Comparison of ENCODE assay signal across 22 cellular contexts in the genomic region with DNA sequence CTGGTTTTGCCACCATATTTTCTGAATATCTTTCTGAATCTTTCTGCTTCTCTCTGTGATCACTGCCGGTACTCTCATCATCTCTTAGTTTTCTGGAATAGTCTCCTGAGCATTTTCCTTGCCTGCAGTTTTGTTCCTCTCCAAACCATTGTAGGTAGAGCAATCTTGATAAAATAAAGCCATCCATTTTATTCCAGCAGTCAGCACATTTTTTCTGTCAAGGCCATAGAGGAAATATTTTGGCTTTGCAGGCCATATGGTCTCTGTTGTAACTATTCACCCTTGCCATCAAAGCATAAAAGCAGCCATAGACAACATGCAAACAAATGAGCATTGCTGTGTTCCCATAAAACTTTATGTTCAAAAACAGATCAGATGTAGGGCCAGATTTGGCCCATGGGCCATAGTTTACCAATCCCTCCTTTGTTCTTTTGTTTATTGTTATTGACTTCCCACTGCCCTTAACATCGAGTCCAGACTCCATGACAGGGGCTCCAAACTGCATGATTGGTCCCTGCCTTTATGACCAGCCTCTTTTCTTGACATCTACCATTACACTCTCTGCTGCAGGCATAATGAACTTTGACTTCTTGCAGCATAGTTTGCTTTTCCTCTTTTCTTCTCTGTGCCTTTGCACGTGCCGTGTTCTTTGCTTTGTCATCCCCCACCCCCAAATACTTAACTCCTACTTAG. TPM values are rescaled to one million over a fixed set of nuclear protein-coding genes. Genes with fewer than 3 reads are reported as not detected.
A peak's percentile ranks its signal among the peaks of the same experiment; 100 is the strongest.
DNase-seq lines count a peak whose midpoint lies in the region; ATAC-seq lines count a peak whose summit lies in the region.
"Had no signal": no experiment of that assay in that cellular context is flagged by ENCODE, and none has a peak within 500 bp of the region (broad histone marks: within the 10 kb centered on the region; RNA-seq: fewer than 3 reads in every experiment).

No MANE protein-coding gene starts in this region.

- no peak overlapping the region for H3K27ac ChIP-seq in neuronal stem cell (replicated peaks; ENCODE audit: low read length)
- H3K27ac ChIP-seq: body of pancreas, testis had no signal

- H3K36me3 Mint-ChIP-seq in activated T-helper 17 cell treated with anti-CD3 and anti-CD28 coated beads, Interleukin-2, amount 50 U/mL, for 72 hours (ENCODE audit: low read depth), result peaks cover 91% of the 10 kb centered on the region
- H3K36me3 Mint-ChIP-seq in stimulated activated effector memory CD8-positive, alpha-beta T cell treated with anti-CD3 and anti-CD28 coated beads, Interleukin-12 subunit alpha, Interleukin-12 subunit beta, amount 100 ng/mL, for 72 hours, result peaks cover 93% of the 10 kb centered on the region

- H2BK5ac ChIP-seq in neuronal stem cell (ENCODE audit: low read length), result no peak overlapping the region

- no peaks in the 10 kb centered on the region for H3K9me3 Mint-ChIP-seq in activated T-helper 17 cell treated with anti-CD3 and anti-CD28 coated beads, Interleukin-2, amount 50 U/mL, for 72 hours
- no peaks in the 10 kb centered on the region for H3K9me3 Mint-ChIP-seq in stimulated activated effector memory CD8-positive, alpha-beta T cell treated with anti-CD3 and anti-CD28 coated beads, Interleukin-12 subunit alpha, Interleukin-12 subunit beta, amount 100 ng/mL, for 72 hours

- peaks cover 6% of the 10 kb centered on the region for H3K4me1 Mint-ChIP-seq in activated T-helper 17 cell treated with anti-CD3 and anti-CD28 coated beads, Interleukin-2, amount 50 U/mL, for 72 hours
- H3K4me1 Mint-ChIP-seq in stimulated activated effector memory CD8-positive, alpha-beta T cell treated with anti-CD3 and anti-CD28 coated beads, Interleukin-12 subunit alpha, Interleukin-12 subunit beta, amount 100 ng/mL, for 72 hours, result peaks cover 26% of the 10 kb centered on the region

- H3K4me1 ChIP-seq in neuronal stem cell (ENCODE audit: control insufficient read depth in 2 of 2, insufficient read depth in 1 of 2, low read depth in 1 of 2, low read length in 2 of 2), result no peaks in the 10 kb centered on the region
- H3K4me1 ChIP-seq: body of pancreas, testis had no signal

- no peaks in the 10 kb centered on the region for H3K79me1 ChIP-seq in neuronal stem cell (ENCODE audit: low read depth, low read length)

- H4K8ac ChIP-seq in neuronal stem cell (ENCODE audit: low read depth, low read length), result no peak overlapping the region

- H3K9ac ChIP-seq in neuronal stem cell (ENCODE audit: low read depth, low read length, poor library complexity), result no peak overlapping the region

- DNase-seq in HuH-7.5 (ENCODE audit: low spot score) (peak; percentile 8), left kidney (ENCODE audit: low read depth, low spot score) (peak; percentile 60), neuronal stem cell (ENCODE audit: low spot score) (no peak), T1000 (lab: John Stamatoyannopoulos, UW) (no peak)
- no peak for DNase-seq in stimulated activated effector memory CD8-positive, alpha-beta T cell treated with anti-CD3 and anti-CD28 coated beads, Interleukin-12 subunit alpha, Interleukin-12 subunit beta, amount 100 ng/mL, for 72 hours (ENCODE audit: low spot score in 2 of 2)
- DNase-seq: activated CD8-positive, alpha-beta T cell treated with anti-CD3 and anti-CD28 coated beads, Interleukin-2, amount 10 ng/mL, durations not matched to agents 7 days and 5 days; activated effector memory CD4-positive, alpha-beta T cell treated with anti-CD3 and anti-CD28 coated beads, Interleukin-2, amount 50 U/mL, for 16 hours; body of pancreas; CD4-positive, CD25-positive, alpha-beta regulatory T cell; cerebellar nuclear complex; DMS 273 treated with DMSO at 0.1 percent for 48 hours; NCI-H1417; NCI-H2029 treated with DMSO at 0.1 percent for 48 hours; NCI-H2227 treated with DMSO at 0.1 percent for 48 hours; posterior cingulate gyrus; stimulated activated CD4-positive, alpha-beta T cell treated with anti-CD3 and anti-CD28 coated beads, Interleukin-12 subunit alpha, Interleukin-12 subunit beta, amount 100 ng/mL, for 4 hours; stimulated activated CD4-positive, alpha-beta T cell treated with anti-CD3 and anti-CD28 coated beads, Interleukin-4, amount 100 ng/mL, for 1 hour; stimulated activated naive CD4-positive, alpha-beta T cell; testis had no signal

- no peak overlapping the region for H3K18ac ChIP-seq in neuronal stem cell (ENCODE audit: low read length)

- no peak overlapping the region for H2AFZ ChIP-seq in neuronal stem cell (ENCODE audit: low read length)

- no CpG with 5 or more reads among the region's 4 CpGs for WGBS in neuronal stem cell (ENCODE audit: extremely low coverage in 2 of 2, insufficient read length in 2 of 2, insufficient replicate concordance in 1 of 2), 2 donors

- H3K27me3 ChIP-seq in neuronal stem cell (ENCODE audit: control insufficient read depth in 3 of 3, insufficient read depth in 3 of 3, low read depth in 1 of 3, low read length in 3 of 3), result no peaks in the 10 kb centered on the region
- H3K27me3 ChIP-seq: body of pancreas, testis had no signal

- no peak overlapping the region for H2BK15ac ChIP-seq in neuronal stem cell (ENCODE audit: low read length)

- peak overlapping the region; percentile 28 for H3K27ac Mint-ChIP-seq in activated T-helper 17 cell treated with anti-CD3 and anti-CD28 coated beads, Interleukin-2, amount 50 U/mL, for 72 hours
- peak overlapping the region; percentile 35 for H3K27ac Mint-ChIP-seq in stimulated activated effector memory CD8-positive, alpha-beta T cell treated with anti-CD3 and anti-CD28 coated beads, Interleukin-12 subunit alpha, Interleukin-12 subunit beta, amount 100 ng/mL, for 72 hours
- H3K27ac Mint-ChIP-seq: activated CD8-positive, alpha-beta T cell treated with anti-CD3 and anti-CD28 coated beads, Interleukin-2, amount 10 ng/mL, durations not matched to agents 7 days and 5 days had no signal

- H3K23ac ChIP-seq in neuronal stem cell (ENCODE audit: low read depth, low read length, poor library complexity), result no peak overlapping the region

- no peak overlapping the region for H2BK12ac ChIP-seq in neuronal stem cell (ENCODE audit: low read length)

- H2BK120ac ChIP-seq in neuronal stem cell (ENCODE audit: low read depth, low read length), result no peak overlapping the region

- no peaks in the 10 kb centered on the region for H3K9me3 ChIP-seq in neuronal stem cell (replicated peaks in 1 of 2; ENCODE audit: control insufficient read depth in 2 of 2, insufficient read depth in 1 of 2, low read depth in 1 of 2, low read length in 2 of 2)
- H3K9me3 ChIP-seq: body of pancreas, testis had no signal

- no peak overlapping the region for H3K4ac ChIP-seq in neuronal stem cell (ENCODE audit: low read length)

- no peak overlapping the region for H3K4me3 ChIP-seq in neuronal stem cell (ENCODE audit: low read length in 2 of 2)
- H3K4me3 ChIP-seq: body of pancreas, testis had no signal

- H2AK5ac ChIP-seq in neuronal stem cell (ENCODE audit: low read depth, low read length), result no peak overlapping the region

- H3K36me3 ChIP-seq in neuronal stem cell (replicated peaks in 1 of 2; ENCODE audit: control insufficient read depth in 2 of 2, insufficient read depth in 2 of 2, low read length in 2 of 2), result peaks cover 8 to 85% of the 10 kb centered on the region in 2 donors

- no peak overlapping the region for H3K14ac ChIP-seq in neuronal stem cell (ENCODE audit: low read length)

- H3K4me3 Mint-ChIP-seq in activated T-helper 17 cell treated with anti-CD3 and anti-CD28 coated beads, Interleukin-2, amount 50 U/mL, for 72 hours, result no peak overlapping the region
- H3K4me3 Mint-ChIP-seq in stimulated activated effector memory CD8-positive, alpha-beta T cell treated with anti-CD3 and anti-CD28 coated beads, Interleukin-12 subunit alpha, Interleukin-12 subunit beta, amount 100 ng/mL, for 72 hours, result no peak overlapping the region
- H3K4me3 Mint-ChIP-seq: activated CD8-positive, alpha-beta T cell treated with anti-CD3 and anti-CD28 coated beads, Interleukin-2, amount 10 ng/mL, durations not matched to agents 7 days and 5 days; CD4-positive, CD25-positive, alpha-beta regulatory T cell had no signal

- H4K91ac ChIP-seq in neuronal stem cell (ENCODE audit: low read depth, low read length, poor library complexity), result no peak overlapping the region

- H3K4me2 ChIP-seq in neuronal stem cell (ENCODE audit: insufficient read depth, low read length, poor library complexity, severe bottlenecking), result no peak overlapping the region

- no peaks in the 10 kb centered on the region for H3K27me3 Mint-ChIP-seq in activated T-helper 17 cell treated with anti-CD3 and anti-CD28 coated beads, Interleukin-2, amount 50 U/mL, for 72 hours
- H3K27me3 Mint-ChIP-seq: CD4-positive, CD25-positive, alpha-beta regulatory T cell had no signal

- no peak for ATAC-seq in activated T-helper 17 cell treated with anti-CD3 and anti-CD28 coated beads, Interleukin-2, amount 50 U/mL, for 72 hours (replicated peaks)
- no peak for ATAC-seq in stimulated activated effector memory CD8-positive, alpha-beta T cell treated with anti-CD3 and anti-CD28 coated beads, Interleukin-12 subunit alpha, Interleukin-12 subunit beta, amount 100 ng/mL, for 72 hours
- no peak for ATAC-seq in GM19397 (IDR thresholded peaks at IDR 0.05; ENCODE audit: unreplicated experiment)
- ATAC-seq: activated CD8-positive, alpha-beta T cell treated with anti-CD3 and anti-CD28 coated beads, Interleukin-2, amount 10 ng/mL, durations not matched to agents 7 days and 5 days; body of pancreas had no signal

RNA-seq across cellular contexts. Expression of a gene that starts 29.8 kb away (rescaled TPM):
- 10 to 100 TPM; 19.9 to 27.7 TPM for total RNA-seq in activated T-helper 17 cell treated with anti-CD3 and anti-CD28 coated beads, Interleukin-2, amount 50 U/mL, for 72 hours
- polyA plus RNA-seq in neuronal stem cell (2013, experiment 1 of 2), result 12.8 TPM
- 13.1 TPM for polyA plus RNA-seq in neuronal stem cell (2013, experiment 2 of 2)

RNA-seq across cellular contexts. Expression of a gene that starts 53.4 kb away (rescaled TPM):
- 10 to 100 TPM; 24.4 to 49.9 TPM for total RNA-seq in activated T-helper 17 cell treated with anti-CD3 and anti-CD28 coated beads, Interleukin-2, amount 50 U/mL, for 72 hours
- 26.4 TPM for polyA plus RNA-seq in neuronal stem cell (2013, experiment 1 of 2)
- polyA plus RNA-seq in neuronal stem cell (2013, experiment 2 of 2), result 27.2 TPM
- total RNA-seq: H4 had no signal

Comparison
In these comparisons a context has a peak if more than half of its experiments do, and no peak if none do; other contexts are left out.
1. DNase-seq: peak in HuH-7.5 (single experiment) and left kidney (single experiment); none in stimulated activated effector memory CD8-positive, alpha-beta T cell treated with anti-CD3 and anti-CD28 coated beads, Interleukin-12 subunit alpha, Interleukin-12 subunit beta, amount 100 ng/mL, for 72 hours (0 of 2), neuronal stem cell (single experiment) and T1000 (single experiment).